In genomic region chr6:73695619-73696421, GRCh38 we compare ENCODE assay signal across 8 cellular contexts. TPM values are rescaled to one million over a fixed set of nuclear protein-coding genes. Genes with fewer than 3 reads are reported as not detected.
DNase-seq lines count a peak whose midpoint lies in the region; TF ChIP-seq lines count a peak whose summit lies in the region.

CD109 (plus strand) TSS chr6:73696203; CDS start chr6:73696216, 13 bp downstream.

- no peaks in the 10 kb centered on the region for H4K20me1 ChIP-seq in Loucy (ENCODE audit: insufficient read depth, low read length, poor library complexity, severe bottlenecking)

- H2AFZ ChIP-seq in Loucy (ENCODE audit: low read length) = peak within 1 kb of the TSS; percentile 86

- DNase-seq in ELR (ENCODE audit: low read depth) = peak; percentile 88
- peak; percentile 67 for DNase-seq in H4 (ENCODE audit: low spot score)
- peak; percentile 56 for DNase-seq in WERI-Rb-1
- DNase-seq in cardiac fibroblast (ENCODE audit: low read depth in 2 of 2) = peak; percentile 81 to 83
- DNase-seq in kidney epithelial cell (ENCODE audit: low read depth) = peak; percentile 28
- DNase-seq in stimulated activated CD4-positive, alpha-beta T cell treated with anti-CD3 and anti-CD28 coated beads, Interleukin-1b, Interleukin-23, amount 100 ng/mL, for 24 hours (ENCODE audit: low read depth in 4 of 4, low spot score in 1 of 4) = peak; percentile 20 to 64 (median 48)
- DNase-seq in NCI-H1930 (lab: John Stamatoyannopoulos, UW) = no peak

- peak within 1 kb of the TSS; percentile 86 for H3K4me2 ChIP-seq in Loucy (ENCODE audit: low read depth, low read length, poor library complexity, severe bottlenecking)

- peaks cover 49% of the 10 kb centered on the region for H3K4me1 ChIP-seq in Loucy (ENCODE audit: insufficient read depth, low read length, poor library complexity, severe bottlenecking)

- H3K9me2 ChIP-seq in Loucy (replicated peaks; ENCODE audit: low read depth, low read length) = no peaks in the 10 kb centered on the region

- H3K27me3 ChIP-seq in Loucy (ENCODE audit: insufficient read depth, low read length, poor library complexity, severe bottlenecking) = no peaks in the 10 kb centered on the region
- H3K27me3 ChIP-seq in WERI-Rb-1 (ENCODE audit: insufficient read depth, low read depth, severe bottlenecking) = no peaks in the 10 kb centered on the region
- no peaks in the 10 kb centered on the region for H3K27me3 ChIP-seq in kidney epithelial cell (ENCODE audit: control insufficient read depth, insufficient read depth, low read length)

- H3K9me3 ChIP-seq in Loucy (ENCODE audit: insufficient read depth, low read depth, low read length) = no peaks in the 10 kb centered on the region
- no peaks in the 10 kb centered on the region for H3K9me3 ChIP-seq in WERI-Rb-1 (ENCODE audit: severe bottlenecking)

- H3K9ac ChIP-seq in Loucy (ENCODE audit: low read depth, low read length, poor library complexity, severe bottlenecking) = peak within 1 kb of the TSS; percentile 81

- H3K36me3 ChIP-seq in Loucy (ENCODE audit: insufficient read depth, low read length) = no peaks in the 10 kb centered on the region
- H3K36me3 ChIP-seq in WERI-Rb-1 = no peaks in the 10 kb centered on the region
- H3K36me3 ChIP-seq in kidney epithelial cell (ENCODE audit: control insufficient read depth, insufficient read depth, low read length) = no peaks in the 10 kb centered on the region

- no peak for TF ChIP-seq CTCF in Loucy (conservative IDR thresholded peaks at IDR 0.05; ENCODE audit: low read length)
- no peak for TF ChIP-seq CTCF in WERI-Rb-1 (IDR thresholded peaks at IDR 0.05; ENCODE audit: low read depth, low read length)
- TF ChIP-seq CTCF in cardiac fibroblast (IDR thresholded peaks at IDR 0.05; ENCODE audit: low read depth, low read length) = no peak
- TF ChIP-seq CTCF in kidney epithelial cell (IDR thresholded peaks at IDR 0.05; ENCODE audit: insufficient read depth, low read length, poor library complexity, severe bottlenecking) = no peak

- H3K4me3 ChIP-seq in Loucy (ENCODE audit: low read length, poor library complexity, severe bottlenecking) (peak within 1 kb of the TSS; percentile 78), WERI-Rb-1 (ENCODE audit: low read depth, low read length) (peak within 1 kb of the TSS; percentile 68), cardiac fibroblast (replicated peaks in 1 of 2; ENCODE audit: low read depth in 2 of 2, low read length in 2 of 2) (peak within 1 kb of the TSS; percentile 51 to 61), kidney epithelial cell (ENCODE audit: low read depth, low read length) (peak within 1 kb of the TSS; percentile 47)

- H3F3A ChIP-seq in Loucy (ENCODE audit: low read depth) = no peaks in the 10 kb centered on the region

- H3K27ac ChIP-seq in WERI-Rb-1 = peak within 1 kb of the TSS; percentile 62

- peaks cover 27% of the 10 kb centered on the region; the same call in 1 of the 2 replicates for H3K79me2 ChIP-seq in Loucy (ENCODE audit: insufficient read depth, low read length)

RNA-seq across cellular contexts. Expression of gene CD109, which starts in this region (rescaled TPM):
- 16.8 and 22.9 TPM in 2 replicates for total RNA-seq in H4 (2014; rRNA removed; shearing (Covaris generic))
- total RNA-seq in kidney epithelial cell = 8.6 and 10.4 TPM in 2 replicates

Comparison
In these comparisons a context has a peak if more than half of its experiments do, and no peak if none do; other contexts are left out.
1. DNase-seq: peak in ELR (single experiment), H4 (single experiment), WERI-Rb-1 (single experiment), cardiac fibroblast (2 of 2), kidney epithelial cell (single experiment) and stimulated activated CD4-positive, alpha-beta T cell treated with anti-CD3 and anti-CD28 coated beads, Interleukin-1b, Interleukin-23, amount 100 ng/mL, for 24 hours (4 of 4); none in NCI-H1930 (0 of 2).
2. Peak in every context shown above with its lines, with median percentiles within 50 percentile points of each other: H3K4me3 ChIP-seq.